In genomic region chr10:34906021-34906965, GRCh38 we compare ENCODE assay signal across 10 cellular contexts.
DNase-seq lines count a peak whose midpoint lies in the region; ATAC-seq, FAIRE-seq and TF ChIP-seq lines count a peak whose summit lies in the region.
"Had no signal": no experiment of that assay in that cellular context is flagged by ENCODE, and none has a peak within 500 bp of the region (broad histone marks: within the 10 kb centered on the region; RNA-seq: fewer than 3 reads in every experiment).

No MANE protein-coding gene starts in this region.

- H3K27ac Mint-ChIP-seq in astrocyte (ENCODE audit: unreplicated experiment): no peak overlapping the region

- no peak overlapping the region; a peak in 2 of 4 replicates for H3K27ac ChIP-seq in SK-N-SH (ENCODE audit: low read depth in 2 of 2, low read length in 1 of 2)
- no peak overlapping the region for H3K27ac ChIP-seq in astrocyte (ENCODE audit: low read depth, low read length)
- H3K27ac ChIP-seq in left lung: no peak overlapping the region

- H3K4me3 Mint-ChIP-seq in astrocyte (ENCODE audit: unreplicated experiment): no peak overlapping the region

- H3K4me3 ChIP-seq in SK-N-SH (ENCODE audit: low read depth in 2 of 2, low read length in 1 of 2): no peak overlapping the region
- H3K4me3 ChIP-seq in astrocyte (ENCODE audit: insufficient read depth, low read depth, low read length): no peak overlapping the region
- no peak overlapping the region for H3K4me3 ChIP-seq in left lung

- TF ChIP-seq EP300 in SK-N-SH (IDR thresholded peaks at IDR 0.05; ENCODE audit: borderline replicate concordance in 1 of 2, low read depth in 1 of 2, low read length in 1 of 2): no peak

- ATAC-seq in SK-N-SH treated with all-trans-retinoic acid at 6 μM for 48 hours: no peak
- ATAC-seq in left lung: peak; percentile 94
- no peak for ATAC-seq in GM18520 (IDR thresholded peaks at IDR 0.05; ENCODE audit: unreplicated experiment)
- no peak for ATAC-seq in HG02610 (IDR thresholded peaks at IDR 0.05; ENCODE audit: unreplicated experiment)

- no peaks in the 10 kb centered on the region for H3K9me3 Mint-ChIP-seq in astrocyte (ENCODE audit: unreplicated experiment)

- no peaks in the 10 kb centered on the region for H3K27me3 Mint-ChIP-seq in astrocyte (ENCODE audit: low read depth, unreplicated experiment)

- peaks cover 2% of the 10 kb centered on the region for H3K36me3 Mint-ChIP-seq in astrocyte (ENCODE audit: low read depth, unreplicated experiment)

- no peaks in the 10 kb centered on the region for H4K20me1 ChIP-seq in SK-N-SH (ENCODE audit: insufficient read depth)
- no peaks in the 10 kb centered on the region for H4K20me1 ChIP-seq in astrocyte (ENCODE audit: insufficient read depth, low read length)

- H3K36me3 ChIP-seq in SK-N-SH (replicated peaks in 1 of 2; ENCODE audit: control insufficient read depth in 1 of 2, insufficient read depth in 2 of 2, low read length in 1 of 2): no peaks in the 10 kb centered on the region
- no peaks in the 10 kb centered on the region for H3K36me3 ChIP-seq in astrocyte (ENCODE audit: insufficient read depth, low read length)
- no peaks in the 10 kb centered on the region for H3K36me3 ChIP-seq in left lung

- H3K9me3 ChIP-seq in SK-N-SH (no peaks in the 10 kb centered on the region), astrocyte (ENCODE audit: insufficient read depth, low read depth, low read length) (no peaks in the 10 kb centered on the region), left lung (no peaks in the 10 kb centered on the region)

- DNase-seq in SK-N-SH (peak; percentile 30), astrocyte (ENCODE audit: low read depth) (peak; percentile 22), left lung (peak in 1 of 2 donors; percentile 54), ureter (ENCODE audit: low spot score) (peak; percentile 79)
- DNase-seq in activated effector memory CD4-positive, alpha-beta T cell treated with anti-CD3 and anti-CD28 coated beads, Interleukin-2, amount 50 U/mL, for 16 hours: no peak
- DNase-seq: activated T-cell treated with anti-CD3 and anti-CD28 coated beads, Interleukin-2, amount 50 U/mL, for 48 hours had no signal

- H2AFZ ChIP-seq in SK-N-SH (ENCODE audit: low read depth) (no peak overlapping the region), astrocyte (ENCODE audit: low read depth, low read length) (peak overlapping the region; percentile 17)

- peaks cover 13 to 19% of the 10 kb centered on the region in 2 experiments; a peak in 3 of 4 replicates for H3K4me1 ChIP-seq in SK-N-SH (ENCODE audit: control insufficient read depth in 1 of 2, insufficient read depth in 2 of 2, low read depth in 1 of 2, low read length in 1 of 2)
- peaks cover 8% of the 10 kb centered on the region for H3K4me1 ChIP-seq in astrocyte (ENCODE audit: insufficient read depth, low read length)
- H3K4me1 ChIP-seq in left lung: no peaks in the 10 kb centered on the region

- TF ChIP-seq RAD21 in SK-N-SH (IDR thresholded peaks at IDR 0.05; ENCODE audit: low read length): no peak

- intact Hi-C loops in left lung (cut with DNase I): no loop called here

- peaks cover 17% of the 10 kb centered on the region for H3K4me1 Mint-ChIP-seq in astrocyte (ENCODE audit: low read depth, unreplicated experiment)

- TF ChIP-seq CTCF in SK-N-SH (IDR thresholded peaks at IDR 0.05) (no peak), astrocyte (IDR thresholded peaks at IDR 0.05; ENCODE audit: insufficient read depth, low read depth, low read length) (no peak), left lung (IDR thresholded peaks at IDR 0.05) (no peak)

- FAIRE-seq in astrocyte (lab: Jason Lieb, UNC): no peak
- FAIRE-seq: H54 had no signal

- H3K79me2 ChIP-seq in SK-N-SH (ENCODE audit: insufficient read depth): no peaks in the 10 kb centered on the region
- no peaks in the 10 kb centered on the region for H3K79me2 ChIP-seq in astrocyte (ENCODE audit: insufficient read depth, low read length)

- 94% methylated on average over 25 of the region's 30 CpGs for WGBS in SK-N-SH (ENCODE audit: low lambda C conversion rate)

- H3K9ac ChIP-seq in SK-N-SH: no peak overlapping the region
- H3K9ac ChIP-seq in astrocyte (ENCODE audit: low read length): no peak overlapping the region

- CTCF ChIA-PET in SK-N-SH (lab: Yijun Ruan, JAX): interaction anchor here (1.4 kb wide), 1 partner anchor 31 kb away, joined by 3 read pairs; no protein-coding TSS in a partner anchor

- no peaks in the 10 kb centered on the region for H3K9me2 ChIP-seq in SK-N-SH

- H3K27me3 ChIP-seq in SK-N-SH (ENCODE audit: insufficient read depth) (no peaks in the 10 kb centered on the region), astrocyte (ENCODE audit: insufficient read depth, low read length) (no peaks in the 10 kb centered on the region), left lung (no peaks in the 10 kb centered on the region)

- H3F3A ChIP-seq in SK-N-SH (replicated peaks; ENCODE audit: insufficient read depth): peaks cover 16% of the 10 kb centered on the region

- POLR2A ChIA-PET in SK-N-SH (lab: Yijun Ruan, JAX): no interaction called here

- H3K4me2 ChIP-seq in SK-N-SH (no peak overlapping the region), astrocyte (ENCODE audit: low read length) (peak overlapping the region; percentile 6)

TF ChIP-seq in SK-N-SH, 30 proteins besides CTCF, POLR2A, EP300 and RAD21 (continues in another document):
- TF ChIP-seq FOXJ3 (CRISPR knock-in tag; IDR thresholded peaks at IDR 0.05): no peak
- TF ChIP-seq RFX5 (IDR thresholded peaks at IDR 0.05; ENCODE audit: low read length): no peak
- TF ChIP-seq ZBTB33 (IDR thresholded peaks at IDR 0.05; ENCODE audit: borderline replicate concordance, low read depth): no peak
- TF ChIP-seq SIN3A (IDR thresholded peaks at IDR 0.05; ENCODE audit: borderline replicate concordance, low read depth, low read length): no peak
- TF ChIP-seq YY1 (IDR thresholded peaks at IDR 0.05; ENCODE audit: low read depth): no peak
- TF ChIP-seq CHD2 (IDR thresholded peaks at IDR 0.05; ENCODE audit: low read length, partially characterized antibody): no peak
- no peak for TF ChIP-seq PBX3 (IDR thresholded peaks at IDR 0.05)

TF ChIP-seq in SK-N-SH treated with all-trans-retinoic acid at 6 μM for 48 hours, 23 proteins besides CTCF, POLR2A, EP300 and RAD21:
- TF ChIP-seq CSDC2 (CRISPR knock-in tag; IDR thresholded peaks at IDR 0.05) (no peak), ZFP3 (CRISPR knock-in tag; IDR thresholded peaks at IDR 0.05) (no peak), ZFP30 (CRISPR knock-in tag; IDR thresholded peaks at IDR 0.05) (no peak)
